ENCODE assay signal across 1 cellular context in the genomic region with DNA sequence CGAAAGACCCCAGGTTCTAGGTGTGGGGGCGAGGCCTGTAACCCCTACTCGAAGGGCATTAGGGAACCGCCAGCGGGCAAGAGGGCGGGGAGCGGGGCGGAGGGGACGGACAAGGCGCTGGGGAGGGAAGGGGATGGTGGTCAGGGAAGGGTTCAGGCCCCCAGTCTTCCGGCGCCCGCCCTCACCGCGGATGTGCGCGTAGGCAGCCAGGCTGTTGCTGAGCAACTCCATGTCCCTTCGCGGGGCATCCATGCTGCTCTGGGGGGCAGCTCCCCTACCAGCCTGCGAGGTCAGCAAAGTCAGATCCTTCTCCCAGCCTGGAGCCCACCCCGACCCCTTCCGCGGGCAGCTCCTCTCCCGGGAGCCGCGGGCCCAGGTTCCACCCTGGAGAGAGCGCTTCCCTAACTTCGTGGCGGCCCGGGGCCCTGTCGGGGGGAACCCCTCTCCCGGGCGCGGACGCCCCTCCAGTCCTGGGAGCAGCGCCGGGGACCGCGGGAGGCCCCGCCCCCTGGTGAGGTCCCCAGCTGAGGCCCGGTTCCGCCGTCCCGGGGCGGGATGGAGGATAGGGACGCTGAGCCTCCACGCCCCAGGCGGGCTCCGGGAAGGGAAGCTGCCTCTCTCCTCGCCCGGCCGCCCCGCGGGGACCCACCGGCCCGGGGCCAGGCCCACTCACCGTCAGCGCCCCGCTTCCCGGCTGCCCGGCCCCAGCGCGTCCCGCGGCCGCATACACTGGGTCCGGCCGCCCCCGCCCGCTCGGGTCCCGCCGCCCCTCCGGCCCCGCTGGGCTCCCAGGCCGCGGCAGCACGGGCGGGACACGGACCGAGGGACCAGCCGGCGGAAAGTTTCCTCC.
A peak's percentile ranks its signal among the peaks of the same experiment; 100 is the strongest.
TF ChIP-seq lines count a peak whose summit lies in the region.

No MANE protein-coding gene starts in this region.

TF ChIP-seq in K562, 482 proteins besides CTCF, POLR2A, EP300 and RAD21 (continued from another document and continues in another):
- TF ChIP-seq, protein P1, sequence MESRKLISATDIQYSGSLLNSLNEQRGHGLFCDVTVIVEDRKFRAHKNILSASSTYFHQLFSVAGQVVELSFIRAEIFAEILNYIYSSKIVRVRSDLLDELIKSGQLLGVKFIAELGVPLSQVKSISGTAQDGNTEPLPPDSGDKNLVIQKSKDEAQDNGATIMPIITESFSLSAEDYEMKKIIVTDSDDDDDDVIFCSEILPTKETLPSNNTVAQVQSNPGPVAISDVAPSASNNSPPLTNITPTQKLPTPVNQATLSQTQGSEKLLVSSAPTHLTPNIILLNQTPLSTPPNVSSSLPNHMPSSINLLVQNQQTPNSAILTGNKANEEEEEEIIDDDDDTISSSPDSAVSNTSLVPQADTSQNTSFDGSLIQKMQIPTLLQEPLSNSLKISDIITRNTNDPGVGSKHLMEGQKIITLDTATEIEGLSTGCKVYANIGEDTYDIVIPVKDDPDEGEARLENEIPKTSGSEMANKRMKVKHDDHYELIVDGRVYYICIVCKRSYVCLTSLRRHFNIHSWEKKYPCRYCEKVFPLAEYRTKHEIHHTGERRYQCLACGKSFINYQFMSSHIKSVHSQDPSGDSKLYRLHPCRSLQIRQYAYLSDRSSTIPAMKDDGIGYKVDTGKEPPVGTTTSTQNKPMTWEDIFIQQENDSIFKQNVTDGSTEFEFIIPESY (CRISPR knock-in tag; IDR thresholded peaks at IDR 0.05) = peak; percentile 27; the same call in 1 of the 2 replicates
- TF ChIP-seq POLR2H (tag; IDR thresholded peaks at IDR 0.05; ENCODE audit: low read depth) (no peak), SMARCA5 (IDR thresholded peaks at IDR 0.05) (no peak), SRSF7 (optimal IDR thresholded peaks at IDR 0.05; ENCODE audit: low read depth, low read length) (no peak), NR2F6 (CRISPR knock-in tag; IDR thresholded peaks at IDR 0.05) (0 out of 2 replicates have a peak, but pooled peaks have one; percentile 71), SPI1 (IDR thresholded peaks at IDR 0.05; ENCODE audit: borderline replicate concordance, low read depth, low read length) (no peak), ZNF217 (CRISPR knock-in tag; IDR thresholded peaks at IDR 0.05) (no peak), ZNF134 (CRISPR knock-in tag; conservative IDR thresholded peaks at IDR 0.05) (no peak), SMC3 (conservative IDR thresholded peaks at IDR 0.05; ENCODE audit: insufficient read depth, low read depth, low read length) (no peak), POLR2B (IDR thresholded peaks at IDR 0.05; ENCODE audit: low read depth, partially characterized antibody) (no peak), ZKSCAN1 (IDR thresholded peaks at IDR 0.05; ENCODE audit: low read depth, low read length) (no peak), ZNF140 (CRISPR knock-in tag; IDR thresholded peaks at IDR 0.05) (no peak), ZNF644 (tag; IDR thresholded peaks at IDR 0.05; ENCODE audit: low read depth) (no peak), ELF1 (tag; IDR thresholded peaks at IDR 0.05) (no peak)
- TF ChIP-seq, protein P2, sequence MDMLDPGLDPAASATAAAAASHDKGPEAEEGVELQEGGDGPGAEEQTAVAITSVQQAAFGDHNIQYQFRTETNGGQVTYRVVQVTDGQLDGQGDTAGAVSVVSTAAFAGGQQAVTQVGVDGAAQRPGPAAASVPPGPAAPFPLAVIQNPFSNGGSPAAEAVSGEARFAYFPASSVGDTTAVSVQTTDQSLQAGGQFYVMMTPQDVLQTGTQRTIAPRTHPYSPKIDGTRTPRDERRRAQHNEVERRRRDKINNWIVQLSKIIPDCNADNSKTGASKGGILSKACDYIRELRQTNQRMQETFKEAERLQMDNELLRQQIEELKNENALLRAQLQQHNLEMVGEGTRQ (CRISPR knock-in tag; IDR thresholded peaks at IDR 0.05) = no peak
- TF ChIP-seq, protein P3, sequence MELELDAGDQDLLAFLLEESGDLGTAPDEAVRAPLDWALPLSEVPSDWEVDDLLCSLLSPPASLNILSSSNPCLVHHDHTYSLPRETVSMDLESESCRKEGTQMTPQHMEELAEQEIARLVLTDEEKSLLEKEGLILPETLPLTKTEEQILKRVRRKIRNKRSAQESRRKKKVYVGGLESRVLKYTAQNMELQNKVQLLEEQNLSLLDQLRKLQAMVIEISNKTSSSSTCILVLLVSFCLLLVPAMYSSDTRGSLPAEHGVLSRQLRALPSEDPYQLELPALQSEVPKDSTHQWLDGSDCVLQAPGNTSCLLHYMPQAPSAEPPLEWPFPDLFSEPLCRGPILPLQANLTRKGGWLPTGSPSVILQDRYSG (tag; conservative IDR thresholded peaks at IDR 0.05; ENCODE audit: low read depth) = no peak
- TF ChIP-seq, protein P4, sequence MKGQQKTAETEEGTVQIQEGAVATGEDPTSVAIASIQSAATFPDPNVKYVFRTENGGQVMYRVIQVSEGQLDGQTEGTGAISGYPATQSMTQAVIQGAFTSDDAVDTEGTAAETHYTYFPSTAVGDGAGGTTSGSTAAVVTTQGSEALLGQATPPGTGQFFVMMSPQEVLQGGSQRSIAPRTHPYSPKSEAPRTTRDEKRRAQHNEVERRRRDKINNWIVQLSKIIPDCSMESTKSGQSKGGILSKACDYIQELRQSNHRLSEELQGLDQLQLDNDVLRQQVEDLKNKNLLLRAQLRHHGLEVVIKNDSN (CRISPR knock-in tag; IDR thresholded peaks at IDR 0.05) = no peak
- TF ChIP-seq, protein P5, sequence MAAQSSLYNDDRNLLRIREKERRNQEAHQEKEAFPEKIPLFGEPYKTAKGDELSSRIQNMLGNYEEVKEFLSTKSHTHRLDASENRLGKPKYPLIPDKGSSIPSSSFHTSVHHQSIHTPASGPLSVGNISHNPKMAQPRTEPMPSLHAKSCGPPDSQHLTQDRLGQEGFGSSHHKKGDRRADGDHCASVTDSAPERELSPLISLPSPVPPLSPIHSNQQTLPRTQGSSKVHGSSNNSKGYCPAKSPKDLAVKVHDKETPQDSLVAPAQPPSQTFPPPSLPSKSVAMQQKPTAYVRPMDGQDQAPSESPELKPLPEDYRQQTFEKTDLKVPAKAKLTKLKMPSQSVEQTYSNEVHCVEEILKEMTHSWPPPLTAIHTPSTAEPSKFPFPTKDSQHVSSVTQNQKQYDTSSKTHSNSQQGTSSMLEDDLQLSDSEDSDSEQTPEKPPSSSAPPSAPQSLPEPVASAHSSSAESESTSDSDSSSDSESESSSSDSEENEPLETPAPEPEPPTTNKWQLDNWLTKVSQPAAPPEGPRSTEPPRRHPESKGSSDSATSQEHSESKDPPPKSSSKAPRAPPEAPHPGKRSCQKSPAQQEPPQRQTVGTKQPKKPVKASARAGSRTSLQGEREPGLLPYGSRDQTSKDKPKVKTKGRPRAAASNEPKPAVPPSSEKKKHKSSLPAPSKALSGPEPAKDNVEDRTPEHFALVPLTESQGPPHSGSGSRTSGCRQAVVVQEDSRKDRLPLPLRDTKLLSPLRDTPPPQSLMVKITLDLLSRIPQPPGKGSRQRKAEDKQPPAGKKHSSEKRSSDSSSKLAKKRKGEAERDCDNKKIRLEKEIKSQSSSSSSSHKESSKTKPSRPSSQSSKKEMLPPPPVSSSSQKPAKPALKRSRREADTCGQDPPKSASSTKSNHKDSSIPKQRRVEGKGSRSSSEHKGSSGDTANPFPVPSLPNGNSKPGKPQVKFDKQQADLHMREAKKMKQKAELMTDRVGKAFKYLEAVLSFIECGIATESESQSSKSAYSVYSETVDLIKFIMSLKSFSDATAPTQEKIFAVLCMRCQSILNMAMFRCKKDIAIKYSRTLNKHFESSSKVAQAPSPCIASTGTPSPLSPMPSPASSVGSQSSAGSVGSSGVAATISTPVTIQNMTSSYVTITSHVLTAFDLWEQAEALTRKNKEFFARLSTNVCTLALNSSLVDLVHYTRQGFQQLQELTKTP (IDR thresholded peaks at IDR 0.05; ENCODE audit: low read depth in 1 of 2, partially characterized antibody in 2 of 2) = no peak
- TF ChIP-seq, protein P6, sequence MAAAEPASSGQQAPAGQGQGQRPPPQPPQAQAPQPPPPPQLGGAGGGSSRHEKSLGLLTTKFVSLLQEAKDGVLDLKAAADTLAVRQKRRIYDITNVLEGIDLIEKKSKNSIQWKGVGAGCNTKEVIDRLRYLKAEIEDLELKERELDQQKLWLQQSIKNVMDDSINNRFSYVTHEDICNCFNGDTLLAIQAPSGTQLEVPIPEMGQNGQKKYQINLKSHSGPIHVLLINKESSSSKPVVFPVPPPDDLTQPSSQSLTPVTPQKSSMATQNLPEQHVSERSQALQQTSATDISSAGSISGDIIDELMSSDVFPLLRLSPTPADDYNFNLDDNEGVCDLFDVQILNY (CRISPR knock-in tag; IDR thresholded peaks at IDR 0.05) = no peak
- TF ChIP-seq, protein P7, sequence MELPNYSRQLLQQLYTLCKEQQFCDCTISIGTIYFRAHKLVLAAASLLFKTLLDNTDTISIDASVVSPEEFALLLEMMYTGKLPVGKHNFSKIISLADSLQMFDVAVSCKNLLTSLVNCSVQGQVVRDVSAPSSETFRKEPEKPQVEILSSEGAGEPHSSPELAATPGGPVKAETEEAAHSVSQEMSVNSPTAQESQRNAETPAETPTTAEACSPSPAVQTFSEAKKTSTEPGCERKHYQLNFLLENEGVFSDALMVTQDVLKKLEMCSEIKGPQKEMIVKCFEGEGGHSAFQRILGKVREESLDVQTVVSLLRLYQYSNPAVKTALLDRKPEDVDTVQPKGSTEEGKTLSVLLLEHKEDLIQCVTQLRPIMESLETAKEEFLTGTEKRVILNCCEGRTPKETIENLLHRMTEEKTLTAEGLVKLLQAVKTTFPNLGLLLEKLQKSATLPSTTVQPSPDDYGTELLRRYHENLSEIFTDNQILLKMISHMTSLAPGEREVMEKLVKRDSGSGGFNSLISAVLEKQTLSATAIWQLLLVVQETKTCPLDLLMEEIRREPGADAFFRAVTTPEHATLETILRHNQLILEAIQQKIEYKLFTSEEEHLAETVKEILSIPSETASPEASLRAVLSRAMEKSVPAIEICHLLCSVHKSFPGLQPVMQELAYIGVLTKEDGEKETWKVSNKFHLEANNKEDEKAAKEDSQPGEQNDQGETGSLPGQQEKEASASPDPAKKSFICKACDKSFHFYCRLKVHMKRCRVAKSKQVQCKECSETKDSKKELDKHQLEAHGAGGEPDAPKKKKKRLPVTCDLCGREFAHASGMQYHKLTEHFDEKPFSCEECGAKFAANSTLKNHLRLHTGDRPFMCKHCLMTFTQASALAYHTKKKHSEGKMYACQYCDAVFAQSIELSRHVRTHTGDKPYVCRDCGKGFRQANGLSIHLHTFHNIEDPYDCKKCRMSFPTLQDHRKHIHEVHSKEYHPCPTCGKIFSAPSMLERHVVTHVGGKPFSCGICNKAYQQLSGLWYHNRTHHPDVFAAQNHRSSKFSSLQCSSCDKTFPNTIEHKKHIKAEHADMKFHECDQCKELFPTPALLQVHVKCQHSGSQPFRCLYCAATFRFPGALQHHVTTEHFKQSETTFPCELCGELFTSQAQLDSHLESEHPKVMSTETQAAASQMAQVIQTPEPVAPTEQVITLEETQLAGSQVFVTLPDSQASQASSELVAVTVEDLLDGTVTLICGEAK (IDR thresholded peaks at IDR 0.05) = no peak
- TF ChIP-seq, protein P7 (CRISPR knock-in tag; IDR thresholded peaks at IDR 0.05) = no peak
- TF ChIP-seq, protein P8, sequence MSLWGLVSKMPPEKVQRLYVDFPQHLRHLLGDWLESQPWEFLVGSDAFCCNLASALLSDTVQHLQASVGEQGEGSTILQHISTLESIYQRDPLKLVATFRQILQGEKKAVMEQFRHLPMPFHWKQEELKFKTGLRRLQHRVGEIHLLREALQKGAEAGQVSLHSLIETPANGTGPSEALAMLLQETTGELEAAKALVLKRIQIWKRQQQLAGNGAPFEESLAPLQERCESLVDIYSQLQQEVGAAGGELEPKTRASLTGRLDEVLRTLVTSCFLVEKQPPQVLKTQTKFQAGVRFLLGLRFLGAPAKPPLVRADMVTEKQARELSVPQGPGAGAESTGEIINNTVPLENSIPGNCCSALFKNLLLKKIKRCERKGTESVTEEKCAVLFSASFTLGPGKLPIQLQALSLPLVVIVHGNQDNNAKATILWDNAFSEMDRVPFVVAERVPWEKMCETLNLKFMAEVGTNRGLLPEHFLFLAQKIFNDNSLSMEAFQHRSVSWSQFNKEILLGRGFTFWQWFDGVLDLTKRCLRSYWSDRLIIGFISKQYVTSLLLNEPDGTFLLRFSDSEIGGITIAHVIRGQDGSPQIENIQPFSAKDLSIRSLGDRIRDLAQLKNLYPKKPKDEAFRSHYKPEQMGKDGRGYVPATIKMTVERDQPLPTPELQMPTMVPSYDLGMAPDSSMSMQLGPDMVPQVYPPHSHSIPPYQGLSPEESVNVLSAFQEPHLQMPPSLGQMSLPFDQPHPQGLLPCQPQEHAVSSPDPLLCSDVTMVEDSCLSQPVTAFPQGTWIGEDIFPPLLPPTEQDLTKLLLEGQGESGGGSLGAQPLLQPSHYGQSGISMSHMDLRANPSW (CRISPR knock-in tag; IDR thresholded peaks at IDR 0.05) = no peak
- TF ChIP-seq, protein P9, sequence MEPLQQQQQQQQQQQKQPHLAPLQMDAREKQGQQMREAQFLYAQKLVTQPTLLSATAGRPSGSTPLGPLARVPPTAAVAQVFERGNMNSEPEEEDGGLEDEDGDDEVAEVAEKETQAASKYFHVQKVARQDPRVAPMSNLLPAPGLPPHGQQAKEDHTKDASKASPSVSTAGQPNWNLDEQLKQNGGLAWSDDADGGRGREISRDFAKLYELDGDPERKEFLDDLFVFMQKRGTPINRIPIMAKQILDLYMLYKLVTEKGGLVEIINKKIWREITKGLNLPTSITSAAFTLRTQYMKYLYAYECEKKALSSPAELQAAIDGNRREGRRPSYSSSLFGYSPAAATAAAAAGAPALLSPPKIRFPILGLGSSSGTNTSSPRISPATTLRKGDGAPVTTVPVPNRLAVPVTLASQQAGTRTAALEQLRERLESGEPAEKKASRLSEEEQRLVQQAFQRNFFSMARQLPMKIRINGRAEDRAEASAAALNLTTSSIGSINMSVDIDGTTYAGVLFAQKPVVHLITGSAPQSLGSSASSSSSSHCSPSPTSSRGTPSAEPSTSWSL (CRISPR knock-in tag; IDR thresholded peaks at IDR 0.05; ENCODE audit: borderline replicate concordance) = peak; percentile 70; the same call in 1 of the 2 replicates
